In the genomic region with DNA sequence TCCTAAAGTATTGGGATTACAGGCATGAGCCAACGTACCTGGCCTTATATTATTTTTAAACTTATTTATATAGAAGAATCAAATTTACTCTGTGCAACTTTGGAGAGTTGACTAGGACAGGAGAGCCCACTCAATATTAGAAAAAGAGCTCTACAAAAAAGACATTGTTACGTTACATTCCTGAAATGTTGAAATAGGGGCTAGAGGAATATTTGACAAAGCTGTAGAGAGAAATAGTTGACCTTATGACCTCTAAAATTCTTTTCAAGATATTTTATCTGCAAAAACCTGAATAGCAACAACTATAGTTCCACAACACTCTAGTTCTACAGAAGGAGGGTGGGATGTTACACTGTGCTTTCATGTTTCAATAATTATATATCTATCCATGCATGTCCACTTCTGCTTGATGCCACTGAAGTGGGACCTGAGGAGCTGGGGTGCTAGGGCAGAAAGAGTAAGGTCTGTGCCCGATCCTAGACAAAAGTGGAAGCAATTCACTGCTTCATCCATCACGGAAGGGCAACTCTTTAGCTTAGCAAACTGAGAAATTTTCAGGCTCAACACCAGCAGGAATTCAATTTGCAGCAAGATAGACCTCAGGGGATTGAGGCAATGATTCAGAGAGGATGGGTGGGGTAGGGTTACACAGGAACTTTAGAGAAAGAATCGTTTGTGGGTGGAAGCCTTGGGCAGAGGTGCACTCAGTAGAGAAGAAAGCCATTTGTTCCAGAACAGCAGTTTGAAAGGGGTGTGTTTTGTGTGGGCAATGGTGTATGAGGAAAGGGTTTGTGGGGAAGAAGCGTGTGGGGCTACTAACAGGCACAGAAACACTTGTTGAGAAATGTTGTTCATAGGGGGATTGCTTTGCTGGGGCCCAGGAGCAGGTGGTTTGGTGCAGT, we compare ENCODE assay signal across 1 cellular context.
TF ChIP-seq lines count a peak whose summit lies in the region.

No MANE protein-coding gene starts in this region.

TF ChIP-seq in HCT116, 20 proteins besides CTCF, POLR2A, EP300 and RAD21 (continued from another document):
- TF ChIP-seq, protein P1, sequence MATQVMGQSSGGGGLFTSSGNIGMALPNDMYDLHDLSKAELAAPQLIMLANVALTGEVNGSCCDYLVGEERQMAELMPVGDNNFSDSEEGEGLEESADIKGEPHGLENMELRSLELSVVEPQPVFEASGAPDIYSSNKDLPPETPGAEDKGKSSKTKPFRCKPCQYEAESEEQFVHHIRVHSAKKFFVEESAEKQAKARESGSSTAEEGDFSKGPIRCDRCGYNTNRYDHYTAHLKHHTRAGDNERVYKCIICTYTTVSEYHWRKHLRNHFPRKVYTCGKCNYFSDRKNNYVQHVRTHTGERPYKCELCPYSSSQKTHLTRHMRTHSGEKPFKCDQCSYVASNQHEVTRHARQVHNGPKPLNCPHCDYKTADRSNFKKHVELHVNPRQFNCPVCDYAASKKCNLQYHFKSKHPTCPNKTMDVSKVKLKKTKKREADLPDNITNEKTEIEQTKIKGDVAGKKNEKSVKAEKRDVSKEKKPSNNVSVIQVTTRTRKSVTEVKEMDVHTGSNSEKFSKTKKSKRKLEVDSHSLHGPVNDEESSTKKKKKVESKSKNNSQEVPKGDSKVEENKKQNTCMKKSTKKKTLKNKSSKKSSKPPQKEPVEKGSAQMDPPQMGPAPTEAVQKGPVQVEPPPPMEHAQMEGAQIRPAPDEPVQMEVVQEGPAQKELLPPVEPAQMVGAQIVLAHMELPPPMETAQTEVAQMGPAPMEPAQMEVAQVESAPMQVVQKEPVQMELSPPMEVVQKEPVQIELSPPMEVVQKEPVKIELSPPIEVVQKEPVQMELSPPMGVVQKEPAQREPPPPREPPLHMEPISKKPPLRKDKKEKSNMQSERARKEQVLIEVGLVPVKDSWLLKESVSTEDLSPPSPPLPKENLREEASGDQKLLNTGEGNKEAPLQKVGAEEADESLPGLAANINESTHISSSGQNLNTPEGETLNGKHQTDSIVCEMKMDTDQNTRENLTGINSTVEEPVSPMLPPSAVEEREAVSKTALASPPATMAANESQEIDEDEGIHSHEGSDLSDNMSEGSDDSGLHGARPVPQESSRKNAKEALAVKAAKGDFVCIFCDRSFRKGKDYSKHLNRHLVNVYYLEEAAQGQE (IDR thresholded peaks at IDR 0.05; ENCODE audit: low read depth): no peak
- TF ChIP-seq EGR1 (IDR thresholded peaks at IDR 0.05; ENCODE audit: low read depth): no peak
- no peak for TF ChIP-seq CBX3 (IDR thresholded peaks at IDR 0.05; ENCODE audit: low read depth)
- no peak for TF ChIP-seq CEBPB (IDR thresholded peaks at IDR 0.05; ENCODE audit: low read depth)
- TF ChIP-seq YY1 (IDR thresholded peaks at IDR 0.05; ENCODE audit: extremely low read depth, insufficient replicate concordance, low read depth, low read length): no peak
- no peak for TF ChIP-seq JUND (IDR thresholded peaks at IDR 0.05)
- TF ChIP-seq, protein P2, sequence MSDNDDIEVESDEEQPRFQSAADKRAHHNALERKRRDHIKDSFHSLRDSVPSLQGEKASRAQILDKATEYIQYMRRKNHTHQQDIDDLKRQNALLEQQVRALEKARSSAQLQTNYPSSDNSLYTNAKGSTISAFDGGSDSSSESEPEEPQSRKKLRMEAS (IDR thresholded peaks at IDR 0.05): no peak
- TF ChIP-seq SIN3A (IDR thresholded peaks at IDR 0.05; ENCODE audit: low read depth): no peak
